In genomic region chr19:8342684-8343482, GRCh38 we compare ENCODE assay signal across 8 cellular contexts. TPM values are rescaled to one million over a fixed set of nuclear protein-coding genes. Genes with fewer than 3 reads are reported as not detected.
DNase-seq lines count a peak whose midpoint lies in the region; ATAC-seq and TF ChIP-seq lines count a peak whose summit lies in the region.

KANK3 (minus strand) TSS chr19:8343262; CDS start chr19:8337828, 5,434 bp downstream.

- peak; percentile 60 for DNase-seq in SIG-M5 treated with dmso at 0.1 percent for 504 hours (lab: John Stamatoyannopoulos, UW; ENCODE audit: unreplicated experiment)
- DNase-seq in SIG-M5 (lab: John Stamatoyannopoulos, UW) = no peak
- DNase-seq in NCI-H460 (ENCODE audit: extremely low read depth, low read depth) = peak; percentile 94
- peak; percentile 95 to 96 for DNase-seq in activated CD4-positive, alpha-beta T cell treated with anti-CD3 and anti-CD28 coated beads, Interleukin-2, amount 50 U/mL, for 48 hours
- peak; percentile 97 to 99 for DNase-seq in dermis microvascular lymphatic vessel endothelial cell (ENCODE audit: low read depth in 2 of 2)
- DNase-seq in left lung = peak; percentile 97
- DNase-seq in stimulated activated CD4-positive, alpha-beta T cell treated with anti-CD3 and anti-CD28 coated beads, Interleukin-2, amount 100 ng/mL, for 24 hours = peak; percentile 94 to 96

- no peaks in the 10 kb centered on the region for H3K36me3 ChIP-seq in left lung

- H3K27me3 ChIP-seq in left lung = peaks cover 0 to 61% of the 10 kb centered on the region in 2 donors

- H3K9me3 ChIP-seq in left lung = no peaks in the 10 kb centered on the region

- intact Hi-C loops in left lung (cut with DNase I) = no loop called here

- ATAC-seq in HG03135 (IDR thresholded peaks at IDR 0.05; ENCODE audit: unreplicated experiment) (peak; percentile 88), left lung (peak; percentile 100)

- H3K4me3 ChIP-seq in left lung = peak within 1 kb of the TSS; percentile 57 to 59

- peak in 1 of 2 donors; percentile 19 for TF ChIP-seq CTCF in left lung (IDR thresholded peaks at IDR 0.05)

- H3K27ac ChIP-seq in left lung = peak within 1 kb of the TSS; percentile 81 to 94

- peaks cover 0 to 30% of the 10 kb centered on the region in 2 donors for H3K4me1 ChIP-seq in left lung

RNA-seq across cellular contexts. Expression of gene KANK3, which starts in this region (rescaled TPM):
- 1.6 and 1.8 TPM in 2 replicates for total RNA-seq in NCI-H460 (2014; rRNA removed; shearing (Covaris generic))
- 0.49 and 1.1 TPM in 2 replicates for polyA plus RNA-seq in NCI-H460 (2014; cell fraction: nucleus; rRNA removed)
- 52.8 and 129 TPM in 2 replicates for total RNA-seq in dermis microvascular lymphatic vessel endothelial cell
- total RNA-seq in left lung = 10 to 100 TPM; 14.4 to 29.0 TPM
